In the genomic region with DNA sequence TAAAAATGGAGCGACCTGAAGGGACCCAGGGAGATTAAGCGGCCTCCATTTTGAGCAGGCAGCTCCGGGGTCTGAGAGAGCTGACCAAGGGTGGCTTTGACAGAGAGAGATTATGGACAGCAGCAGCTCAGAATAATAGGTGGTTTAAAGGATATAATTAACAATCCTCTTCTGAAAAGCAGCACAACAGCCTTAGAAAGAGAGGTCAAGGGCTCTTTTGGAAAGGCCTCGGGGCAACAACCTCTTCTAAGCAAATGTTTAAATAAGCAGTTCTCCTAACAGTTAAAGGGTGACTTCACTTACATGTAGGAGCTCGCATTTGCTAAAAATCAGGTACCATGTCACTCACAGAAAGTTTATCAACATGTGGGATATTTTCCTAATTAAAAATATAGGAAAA, we compare ENCODE assay signal across 19 cellular contexts.
DNase-seq lines count a peak whose midpoint lies in the region; ATAC-seq, FAIRE-seq and TF ChIP-seq lines count a peak whose summit lies in the region.
"Had no signal": no experiment of that assay in that cellular context is flagged by ENCODE, and none has a peak within 500 bp of the region (broad histone marks: within the 10 kb centered on the region; RNA-seq: fewer than 3 reads in every experiment).

No MANE protein-coding gene starts in this region.

- ATAC-seq in stimulated activated memory B cell treated with anti-CD40 and anti-IgM and Interleukin-4, amounts not matched to agents 10 μg/mL and 1 μg/mL and 100 μg/mL, for 72 hours: no peak
- ATAC-seq: gastroesophageal sphincter, pancreas had no signal

- TF ChIP-seq EP300 in H1 (IDR thresholded peaks at IDR 0.05; ENCODE audit: borderline replicate concordance in 1 of 2, low read depth in 2 of 2, low read length in 2 of 2): no peak

- no peak overlapping the region for H4K91ac ChIP-seq in H1 (replicated peaks; ENCODE audit: insufficient read length, low read length)

- H3K4me1 ChIP-seq in H1 (replicated peaks in 1 of 4; ENCODE audit: control insufficient read depth in 3 of 4, insufficient read depth in 4 of 4, low read length in 3 of 4) (no peaks in the 10 kb centered on the region; a peak in 1 of 7 replicates), osteoblast (ENCODE audit: insufficient read depth, low read length) (peaks cover 19% of the 10 kb centered on the region)
- H3K4me1 ChIP-seq in CD4-positive, alpha-beta memory T cell (ENCODE audit: insufficient read depth, low read length): peaks cover 8% of the 10 kb centered on the region
- H3K4me1 ChIP-seq: pancreas, stomach had no signal

- no peak overlapping the region for H2BK20ac ChIP-seq in H1 (ENCODE audit: low read length)

- no peak overlapping the region for H2BK12ac ChIP-seq in H1 (ENCODE audit: low read depth, low read length)

- no peak overlapping the region for H3K9ac ChIP-seq in H1 (replicated peaks in 1 of 4; ENCODE audit: extremely low read depth in 1 of 4, low read depth in 3 of 4, low read length in 3 of 4)
- H3K9ac ChIP-seq: BLaER1 treated with 17β-estradiol and CSF1 and Interleukin-3, amounts not matched to agents 10 nM and 100 nM had no signal

- H3K9me3 ChIP-seq in H1 (ENCODE audit: insufficient read depth in 2 of 2, low read depth in 1 of 2, low read length in 1 of 2) (no peaks in the 10 kb centered on the region), osteoblast (ENCODE audit: low read depth, low read length) (no peaks in the 10 kb centered on the region)
- H3K9me3 ChIP-seq in CD4-positive, alpha-beta memory T cell (ENCODE audit: control insufficient read depth in 1 of 2, low read length in 2 of 2): no peaks in the 10 kb centered on the region
- H3K9me3 ChIP-seq: BLaER1 treated with 17β-estradiol and CSF1 and Interleukin-3, amounts not matched to agents 10 nM and 100 nM; gastroesophageal sphincter; pancreas; stomach had no signal

- H3K23ac ChIP-seq in H1 (ENCODE audit: insufficient read length): no peak overlapping the region

- no peaks in the 10 kb centered on the region for H3K79me1 ChIP-seq in H1 (ENCODE audit: low read depth, low read length)

- H3K27me3 ChIP-seq in H1 (replicated peaks in 1 of 4; ENCODE audit: control insufficient read depth in 3 of 4, extremely low read depth in 1 of 4, insufficient read depth in 3 of 4, low read length in 3 of 4): no peaks in the 10 kb centered on the region
- H3K27me3 ChIP-seq in osteoblast (ENCODE audit: insufficient read depth, low read length): no peaks in the 10 kb centered on the region
- H3K27me3 ChIP-seq in CD4-positive, alpha-beta memory T cell (ENCODE audit: insufficient read depth, low read length): no peaks in the 10 kb centered on the region
- H3K27me3 ChIP-seq: BLaER1 treated with 17β-estradiol and CSF1 and Interleukin-3, amounts not matched to agents 10 nM and 100 nM; gastroesophageal sphincter; pancreas; stomach had no signal

- H2AK5ac ChIP-seq in H1 (ENCODE audit: low read depth, low read length): no peak overlapping the region

- no peak overlapping the region for H3K4me3 Mint-ChIP-seq in CD4-positive, alpha-beta memory T cell
- no peak overlapping the region for H3K4me3 Mint-ChIP-seq in stimulated activated memory B cell treated with anti-CD40 and anti-IgM and Interleukin-4, amounts not matched to agents 10 μg/mL and 1 μg/mL and 100 μg/mL, for 72 hours

- H3K36me3 ChIP-seq in H1 (ENCODE audit: control insufficient read depth in 2 of 4, insufficient read depth in 4 of 4, low read length in 3 of 4) (no peaks in the 10 kb centered on the region), osteoblast (ENCODE audit: insufficient read depth, low read length) (no peaks in the 10 kb centered on the region)
- no peaks in the 10 kb centered on the region for H3K36me3 ChIP-seq in CD4-positive, alpha-beta memory T cell (ENCODE audit: insufficient read depth, low read length)
- H3K36me3 ChIP-seq: BLaER1 treated with 17β-estradiol and CSF1 and Interleukin-3, amounts not matched to agents 10 nM and 100 nM; gastroesophageal sphincter; pancreas; stomach had no signal

- H3K18ac ChIP-seq in H1 (ENCODE audit: extremely low read depth, low read length): no peak overlapping the region

- H3K4me2 ChIP-seq in H1 (ENCODE audit: insufficient read depth in 1 of 2, low read depth in 2 of 2, low read length in 2 of 2): no peak overlapping the region
- no peak overlapping the region for H3K4me2 ChIP-seq in osteoblast (ENCODE audit: insufficient read depth, low read length)

- intact Hi-C loops in CD4-positive, alpha-beta memory T cell (cut with micrococcal nuclease): no loop called here

- H4K20me1 ChIP-seq in H1 (replicated peaks in 1 of 2; ENCODE audit: control insufficient read depth in 1 of 2, insufficient read depth in 2 of 2, low read length in 2 of 2) (no peaks in the 10 kb centered on the region), osteoblast (ENCODE audit: insufficient read depth, low read length) (no peaks in the 10 kb centered on the region)
- H4K20me1 ChIP-seq: BLaER1 treated with 17β-estradiol and CSF1 and Interleukin-3, amounts not matched to agents 10 nM and 100 nM had no signal

- H4K5ac ChIP-seq in H1 (ENCODE audit: insufficient read length, low read depth, low read length): no peak overlapping the region

- no peak overlapping the region for H3K56ac ChIP-seq in H1 (replicated peaks; ENCODE audit: insufficient read length, low read depth, low read length)

- TF ChIP-seq CTCF in H1 (IDR thresholded peaks at IDR 0.05; ENCODE audit: control extremely low read depth in 1 of 3, insufficient read depth in 1 of 3, low read depth in 1 of 3, low read length in 3 of 3) (no peak), osteoblast (IDR thresholded peaks at IDR 0.05; ENCODE audit: extremely low read depth, low read depth, low read length) (no peak), GM10266 (IDR thresholded peaks at IDR 0.05; ENCODE audit: control insufficient read depth, insufficient read depth, low read depth, missing control alignments) (no peak)

- POLR2A ChIA-PET in H1 (lab: Charles Lee; ENCODE audit: partially characterized antibody): no interaction called here
- POLR2A ChIA-PET in CD4-positive, alpha-beta memory T cell (lab: Charles Lee; ENCODE audit: partially characterized antibody): no interaction called here

- H2AFZ ChIP-seq in H1 (ENCODE audit: low read length): no peak overlapping the region
- peak overlapping the region; percentile 50 for H2AFZ ChIP-seq in osteoblast (ENCODE audit: low read length)

- H2BK15ac ChIP-seq in H1 (ENCODE audit: low read length): no peak overlapping the region

- no peaks in the 10 kb centered on the region for H3K23me2 ChIP-seq in H1 (ENCODE audit: low read depth, low read length)

- H3K27me3 Mint-ChIP-seq in CD4-positive, alpha-beta memory T cell: peaks cover 4 to 7% of the 10 kb centered on the region in 2 donors
- H3K27me3 Mint-ChIP-seq in stimulated activated memory B cell treated with anti-CD40 and anti-IgM and Interleukin-4, amounts not matched to agents 10 μg/mL and 1 μg/mL and 100 μg/mL, for 72 hours: no peaks in the 10 kb centered on the region

- CTCF ChIA-PET in H1 (lab: Charles Lee; ENCODE audit: partially characterized antibody): interaction anchor here (1.2 to 4.7 kb wide), 2 partner anchors 12 to 212 kb away, joined by 3 to 14 read pairs; no protein-coding TSS in a partner anchor
- CTCF ChIA-PET in CD4-positive, alpha-beta memory T cell (lab: Charles Lee; ENCODE audit: partially characterized antibody): no interaction called here

- H3K27ac Mint-ChIP-seq in CD4-positive, alpha-beta memory T cell: no peak overlapping the region
- no peak overlapping the region for H3K27ac Mint-ChIP-seq in stimulated activated memory B cell treated with anti-CD40 and anti-IgM and Interleukin-4, amounts not matched to agents 10 μg/mL and 1 μg/mL and 100 μg/mL, for 72 hours

- no peak overlapping the region for H2BK120ac ChIP-seq in H1 (replicated peaks; ENCODE audit: low read depth, low read length)

- no peak overlapping the region for H3K27ac ChIP-seq in H1 (ENCODE audit: low read depth, low read length)
- H3K27ac ChIP-seq in osteoblast (ENCODE audit: low read depth, low read length): no peak overlapping the region
- H3K27ac ChIP-seq in CD4-positive, alpha-beta memory T cell (ENCODE audit: low read depth, low read length): no peak overlapping the region
- H3K27ac ChIP-seq: BLaER1 treated with 17β-estradiol and CSF1 and Interleukin-3, amounts not matched to agents 10 nM and 100 nM; gastroesophageal sphincter; pancreas; stomach had no signal

- H3K14ac ChIP-seq in H1 (ENCODE audit: insufficient read length): no peak overlapping the region

- peaks cover 4 to 13% (median 10%) of the 10 kb centered on the region in 4 donors for H3K4me1 Mint-ChIP-seq in CD4-positive, alpha-beta memory T cell
- H3K4me1 Mint-ChIP-seq in stimulated activated memory B cell treated with anti-CD40 and anti-IgM and Interleukin-4, amounts not matched to agents 10 μg/mL and 1 μg/mL and 100 μg/mL, for 72 hours: no peaks in the 10 kb centered on the region

- H3K4me3 ChIP-seq in H1 (ENCODE audit: extremely low read depth in 1 of 4, insufficient read depth in 2 of 4, low read depth in 3 of 4, low read length in 4 of 4) (no peak overlapping the region), osteoblast (ENCODE audit: insufficient read depth, low read length) (no peak overlapping the region)
- H3K4me3 ChIP-seq in CD4-positive, alpha-beta memory T cell (ENCODE audit: low read length in 2 of 2): no peak overlapping the region
- H3K4me3 ChIP-seq: BLaER1 treated with 17β-estradiol and CSF1 and Interleukin-3, amounts not matched to agents 10 nM and 100 nM; gastroesophageal sphincter; pancreas; stomach had no signal

- no peaks in the 10 kb centered on the region for H3K36me3 Mint-ChIP-seq in CD4-positive, alpha-beta memory T cell
- no peaks in the 10 kb centered on the region for H3K36me3 Mint-ChIP-seq in stimulated activated memory B cell treated with anti-CD40 and anti-IgM and Interleukin-4, amounts not matched to agents 10 μg/mL and 1 μg/mL and 100 μg/mL, for 72 hours

- H3K79me2 ChIP-seq in H1 (ENCODE audit: control insufficient read depth in 1 of 2, insufficient read depth in 2 of 2, low read length in 2 of 2) (no peaks in the 10 kb centered on the region), osteoblast (ENCODE audit: insufficient read depth, low read length) (no peaks in the 10 kb centered on the region)

- no peak for TF ChIP-seq POLR2A in H1 (IDR thresholded peaks at IDR 0.05; ENCODE audit: control extremely low read depth in 1 of 2, low read depth in 2 of 2, low read length in 2 of 2)

- no peak for TF ChIP-seq RAD21 in H1 (IDR thresholded peaks at IDR 0.05 in 1 of 2, conservative IDR thresholded peaks at IDR 0.05 in 1 of 2; ENCODE audit: low read depth in 2 of 2, low read length in 2 of 2)

- H4K8ac ChIP-seq in H1 (ENCODE audit: extremely low read depth, insufficient read depth, low read length): no peak overlapping the region

- FAIRE-seq in H1 (lab: Jason Lieb, UNC): no peak
- FAIRE-seq: GM12891, pancreas had no signal

- H3K4ac ChIP-seq in H1 (replicated peaks; ENCODE audit: insufficient read length, low read depth, low read length): no peak overlapping the region

- WGBS in H1 (ENCODE audit: extremely low coverage in 1 of 2, insufficient coverage in 1 of 2, insufficient read length in 1 of 2, insufficient replicate concordance in 2 of 2, low coverage in 1 of 2, low lambda C conversion rate in 2 of 2, missing lambda C conversion rate in 1 of 2), 2 experiments: 87% methylated on average over 5 of the region's 5 CpGs; no CpG with 5 or more reads in 1 of the 2 experiments

- H3K9me3 Mint-ChIP-seq in CD4-positive, alpha-beta memory T cell: no peaks in the 10 kb centered on the region
- H3K9me3 Mint-ChIP-seq in stimulated activated memory B cell treated with anti-CD40 and anti-IgM and Interleukin-4, amounts not matched to agents 10 μg/mL and 1 μg/mL and 100 μg/mL, for 72 hours: no peaks in the 10 kb centered on the region

- peak; percentile 85 for DNase-seq in DMS79 treated with DMSO at 0.1 percent for 48 hours (lab: John Stamatoyannopoulos, UW)
- DNase-seq in NCI-H2227 (lab: John Stamatoyannopoulos, UW; ENCODE audit: unreplicated experiment): peak; percentile 68
- DNase-seq in H1 (ENCODE audit: low read depth in 1 of 2, low spot score in 2 of 2): no peak
- DNase-seq in osteoblast (ENCODE audit: insufficient read length, low spot score, missing footprints): no peak
- DNase-seq in anterior cingulate cortex (lab: John Stamatoyannopoulos, UW): no peak
- no peak for DNase-seq in CD4-positive, alpha-beta memory T cell
- no peak for DNase-seq in GM10266 (ENCODE audit: extremely low spot score)
- DNase-seq: activated CD4-positive, alpha-beta T cell treated with anti-CD3 and anti-CD28 coated beads for 4 hours; activated T-cell treated with anti-CD3 and anti-CD28 coated beads for 4 hours; NCI-H1105 treated with DMSO at 0.1 percent for 48 hours; NCI-H526 treated with DMSO at 0.1 percent for 48 hours; pancreas; SHP77; stomach; T-helper 2 cell had no signal

- no peak overlapping the region for H2BK5ac ChIP-seq in H1 (ENCODE audit: low read depth, low read length)

Comparison
In these comparisons a context has a peak if more than half of its experiments do, and no peak if none do; other contexts are left out.
1. DNase-seq: peak in DMS79 treated with DMSO at 0.1 percent for 48 hours (single experiment) and NCI-H2227 (single experiment); none in H1 (0 of 2), osteoblast (single experiment), anterior cingulate cortex (0 of 58), CD4-positive, alpha-beta memory T cell (0 of 5) and GM10266 (single experiment).